8 cellular contexts compared by ENCODE assay signal in the genomic region with DNA sequence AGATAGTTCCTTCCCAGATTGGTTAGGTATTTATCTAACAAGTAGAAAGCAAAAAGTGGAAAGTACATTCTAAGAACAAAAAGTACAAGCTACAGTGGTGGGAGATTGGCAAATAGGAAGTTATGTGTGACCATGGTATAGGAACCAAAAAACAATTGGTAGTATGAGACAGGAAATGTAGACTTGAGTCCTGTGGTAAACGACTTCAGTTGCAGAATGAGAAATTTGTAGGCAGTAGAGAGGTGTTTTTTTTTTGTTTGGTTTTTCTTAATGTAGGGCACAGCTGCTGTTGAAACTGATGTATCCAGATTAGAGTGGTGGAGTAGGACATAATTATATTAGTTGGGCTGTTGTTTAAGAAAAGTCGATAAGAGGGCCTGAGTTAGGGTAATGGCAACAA.
DNase-seq lines count a peak whose midpoint lies in the region; ATAC-seq and TF ChIP-seq lines count a peak whose summit lies in the region.

No MANE protein-coding gene starts in this region.

- peak overlapping the region; percentile 2 to 81 (median 70) for H3K4me3 Mint-ChIP-seq in naive thymus-derived CD4-positive, alpha-beta T cell

- H3K36me3 Mint-ChIP-seq in naive thymus-derived CD4-positive, alpha-beta T cell = peaks cover 12 to 43% (median 36%) of the 10 kb centered on the region in 5 donors

- intact Hi-C loops in naive thymus-derived CD4-positive, alpha-beta T cell (cut with micrococcal nuclease) = loop anchor here (1.0 to 5.0 kb wide), 8 partner anchors 32 to 423 kb away; a partner anchor contains a TSS
- intact Hi-C loops in stomach (cut with DNase I; ENCODE audit: low total_unique reads) = no loop called here

- no peaks in the 10 kb centered on the region for H3K27me3 Mint-ChIP-seq in naive thymus-derived CD4-positive, alpha-beta T cell

- peaks cover 0 to 11% (median 0%) of the 10 kb centered on the region in 11 donors for H3K9me3 Mint-ChIP-seq in naive thymus-derived CD4-positive, alpha-beta T cell

- H3K4me3 ChIP-seq in NB4 (ENCODE audit: low read depth, low read length) (no peak overlapping the region), foreskin fibroblast (ENCODE audit: low read depth in 1 of 2, low read length in 2 of 2) (no peak overlapping the region), stomach (no peak overlapping the region)
- H3K4me3 ChIP-seq in naive thymus-derived CD4-positive, alpha-beta T cell (ENCODE audit: low read length) = no peak overlapping the region

- CTCF ChIA-PET in naive thymus-derived CD4-positive, alpha-beta T cell (lab: Charles Lee) = no interaction called here

- TF ChIP-seq EP300 in stomach (IDR thresholded peaks at IDR 0.05) = no peak

- peak overlapping the region; percentile 72 to 95 (median 85) for H3K27ac Mint-ChIP-seq in naive thymus-derived CD4-positive, alpha-beta T cell

- H3K27ac ChIP-seq in naive thymus-derived CD4-positive, alpha-beta T cell (ENCODE audit: low read depth, low read length) = peak overlapping the region; percentile 54
- H3K27ac ChIP-seq in stomach = peak overlapping the region in 2 of 5 donors; percentile 3 to 38

- ATAC-seq in GM18870 (IDR thresholded peaks at IDR 0.05; ENCODE audit: unreplicated experiment) = peak; percentile 100
- ATAC-seq in HG02623 (IDR thresholded peaks at IDR 0.05; ENCODE audit: unreplicated experiment) = peak; percentile 100
- ATAC-seq in naive thymus-derived CD4-positive, alpha-beta T cell = peak; percentile 93

- H3K27me3 ChIP-seq in naive thymus-derived CD4-positive, alpha-beta T cell (ENCODE audit: control insufficient read depth in 2 of 2, insufficient read depth in 2 of 2, low read length in 2 of 2) = no peaks in the 10 kb centered on the region
- no peaks in the 10 kb centered on the region for H3K27me3 ChIP-seq in stomach

- WGBS in stomach, 5 donors = 29 to 47% (median 36%) methylated on average over 2 of the region's 2 CpGs

- H3K4me1 Mint-ChIP-seq in naive thymus-derived CD4-positive, alpha-beta T cell = peaks cover 14 to 39% (median 30%) of the 10 kb centered on the region in 7 donors

- H3K36me3 ChIP-seq in naive thymus-derived CD4-positive, alpha-beta T cell (ENCODE audit: control insufficient read depth in 2 of 3, insufficient read depth in 3 of 3, low read length in 3 of 3) = peaks cover 0 to 4% (median 0%) of the 10 kb centered on the region in 3 experiments
- H3K36me3 ChIP-seq in stomach = peaks cover 0 to 53% (median 47%) of the 10 kb centered on the region in 4 donors

- TF ChIP-seq CTCF in NB4 (IDR thresholded peaks at IDR 0.05; ENCODE audit: low read depth, low read length) (no peak), foreskin fibroblast (IDR thresholded peaks at IDR 0.05; ENCODE audit: low read depth, low read length) (no peak), stomach (IDR thresholded peaks at IDR 0.05) (no peak)

- no peaks in the 10 kb centered on the region for H3K9me3 ChIP-seq in naive thymus-derived CD4-positive, alpha-beta T cell (ENCODE audit: control insufficient read depth in 2 of 3, low read length in 3 of 3)
- H3K9me3 ChIP-seq in stomach = no peaks in the 10 kb centered on the region

- peaks cover 6 to 8% of the 10 kb centered on the region in 2 donors for H3K4me1 ChIP-seq in naive thymus-derived CD4-positive, alpha-beta T cell (ENCODE audit: control insufficient read depth in 2 of 2, insufficient read depth in 2 of 2, low read length in 2 of 2)
- peaks cover 0 to 16% (median 6%) of the 10 kb centered on the region in 4 donors for H3K4me1 ChIP-seq in stomach

- POLR2A ChIA-PET in naive thymus-derived CD4-positive, alpha-beta T cell (lab: Charles Lee) = interaction anchor here (0.5 to 1.8 kb wide), 3 partner anchors 19 to 72 kb away, joined by 3 to 6 read pairs (median 4); a partner anchor contains a TSS

- no peak for TF ChIP-seq POLR2A in NB4 (IDR thresholded peaks at IDR 0.05; ENCODE audit: extremely low read depth, insufficient read length)
- TF ChIP-seq POLR2A in stomach (IDR thresholded peaks at IDR 0.05) = no peak

- peak; percentile 72 for DNase-seq in NB4 (ENCODE audit: low read depth)
- DNase-seq in naive thymus-derived CD4-positive, alpha-beta T cell = peak in 7 of 9 donors; percentile 8 to 77 (median 55)
- no peak for DNase-seq in C1 segment of cervical spinal cord (lab: John Stamatoyannopoulos, UW)
- DNase-seq in foreskin fibroblast = no peak
- no peak for DNase-seq in NCI-H526 treated with DMSO at 0.1 percent for 48 hours (lab: John Stamatoyannopoulos, UW)
- DNase-seq in stomach = no peak

Comparison
In these comparisons a context has a peak if more than half of its experiments do, and no peak if none do; other contexts are left out.
1. DNase-seq: peak in NB4 (single experiment) and naive thymus-derived CD4-positive, alpha-beta T cell (7 of 9); none in C1 segment of cervical spinal cord (0 of 14), foreskin fibroblast (0 of 2), NCI-H526 treated with DMSO at 0.1 percent for 48 hours (single experiment) and stomach (single experiment).
2. Peak in every context shown above with its lines, with median percentiles within 50 percentile points of each other: ATAC-seq.